1 cellular context compared by ENCODE assay signal in the genomic region with DNA sequence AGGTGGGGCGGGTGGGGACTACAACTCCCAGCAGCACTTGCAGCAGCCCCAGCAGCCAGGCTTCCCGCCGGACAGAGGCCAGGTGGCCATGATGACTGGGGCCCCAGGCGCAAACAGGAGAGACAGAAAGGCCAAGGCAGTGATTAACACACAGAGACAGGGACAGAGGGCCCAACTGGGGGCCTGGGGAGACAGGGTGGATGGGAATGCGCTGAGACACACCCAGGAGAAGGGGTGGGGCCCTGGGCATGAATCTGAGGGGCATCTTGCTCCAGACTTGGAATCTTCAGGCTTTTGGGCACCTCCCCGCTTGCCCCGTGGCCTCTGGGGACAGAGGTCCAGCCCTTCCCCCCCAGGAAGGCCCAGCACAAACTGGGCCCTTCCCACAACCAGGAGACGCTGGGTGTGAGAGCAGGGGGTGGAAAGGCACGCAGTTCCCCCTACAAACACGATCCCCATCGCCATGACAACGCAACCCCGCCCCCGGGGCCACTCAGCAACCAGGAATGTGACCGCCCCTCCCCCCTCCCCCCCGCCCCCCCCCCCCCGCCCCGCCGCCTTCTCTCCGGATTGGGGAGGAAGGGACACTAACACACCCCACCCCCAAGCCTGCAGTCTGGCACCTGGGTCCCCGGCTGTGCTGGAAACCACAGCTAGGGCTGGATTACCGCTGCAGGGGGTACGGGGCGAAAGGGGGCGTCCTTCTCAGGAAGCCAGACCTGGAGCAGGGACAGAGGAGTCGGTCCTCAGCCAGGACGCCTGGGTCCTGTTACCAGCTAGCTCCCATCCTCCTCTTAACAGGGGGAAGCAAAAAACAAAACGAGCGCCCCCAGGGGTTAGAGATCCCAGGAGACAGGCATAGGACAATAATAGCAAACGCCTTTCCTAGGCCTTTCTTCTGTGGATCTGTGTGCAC.
TF ChIP-seq lines count a peak whose summit lies in the region.

No MANE protein-coding gene starts in this region.

TF ChIP-seq in GM23338, 12 proteins besides CTCF, POLR2A, EP300 and RAD21 (continued from another document):
- TF ChIP-seq, protein P1, sequence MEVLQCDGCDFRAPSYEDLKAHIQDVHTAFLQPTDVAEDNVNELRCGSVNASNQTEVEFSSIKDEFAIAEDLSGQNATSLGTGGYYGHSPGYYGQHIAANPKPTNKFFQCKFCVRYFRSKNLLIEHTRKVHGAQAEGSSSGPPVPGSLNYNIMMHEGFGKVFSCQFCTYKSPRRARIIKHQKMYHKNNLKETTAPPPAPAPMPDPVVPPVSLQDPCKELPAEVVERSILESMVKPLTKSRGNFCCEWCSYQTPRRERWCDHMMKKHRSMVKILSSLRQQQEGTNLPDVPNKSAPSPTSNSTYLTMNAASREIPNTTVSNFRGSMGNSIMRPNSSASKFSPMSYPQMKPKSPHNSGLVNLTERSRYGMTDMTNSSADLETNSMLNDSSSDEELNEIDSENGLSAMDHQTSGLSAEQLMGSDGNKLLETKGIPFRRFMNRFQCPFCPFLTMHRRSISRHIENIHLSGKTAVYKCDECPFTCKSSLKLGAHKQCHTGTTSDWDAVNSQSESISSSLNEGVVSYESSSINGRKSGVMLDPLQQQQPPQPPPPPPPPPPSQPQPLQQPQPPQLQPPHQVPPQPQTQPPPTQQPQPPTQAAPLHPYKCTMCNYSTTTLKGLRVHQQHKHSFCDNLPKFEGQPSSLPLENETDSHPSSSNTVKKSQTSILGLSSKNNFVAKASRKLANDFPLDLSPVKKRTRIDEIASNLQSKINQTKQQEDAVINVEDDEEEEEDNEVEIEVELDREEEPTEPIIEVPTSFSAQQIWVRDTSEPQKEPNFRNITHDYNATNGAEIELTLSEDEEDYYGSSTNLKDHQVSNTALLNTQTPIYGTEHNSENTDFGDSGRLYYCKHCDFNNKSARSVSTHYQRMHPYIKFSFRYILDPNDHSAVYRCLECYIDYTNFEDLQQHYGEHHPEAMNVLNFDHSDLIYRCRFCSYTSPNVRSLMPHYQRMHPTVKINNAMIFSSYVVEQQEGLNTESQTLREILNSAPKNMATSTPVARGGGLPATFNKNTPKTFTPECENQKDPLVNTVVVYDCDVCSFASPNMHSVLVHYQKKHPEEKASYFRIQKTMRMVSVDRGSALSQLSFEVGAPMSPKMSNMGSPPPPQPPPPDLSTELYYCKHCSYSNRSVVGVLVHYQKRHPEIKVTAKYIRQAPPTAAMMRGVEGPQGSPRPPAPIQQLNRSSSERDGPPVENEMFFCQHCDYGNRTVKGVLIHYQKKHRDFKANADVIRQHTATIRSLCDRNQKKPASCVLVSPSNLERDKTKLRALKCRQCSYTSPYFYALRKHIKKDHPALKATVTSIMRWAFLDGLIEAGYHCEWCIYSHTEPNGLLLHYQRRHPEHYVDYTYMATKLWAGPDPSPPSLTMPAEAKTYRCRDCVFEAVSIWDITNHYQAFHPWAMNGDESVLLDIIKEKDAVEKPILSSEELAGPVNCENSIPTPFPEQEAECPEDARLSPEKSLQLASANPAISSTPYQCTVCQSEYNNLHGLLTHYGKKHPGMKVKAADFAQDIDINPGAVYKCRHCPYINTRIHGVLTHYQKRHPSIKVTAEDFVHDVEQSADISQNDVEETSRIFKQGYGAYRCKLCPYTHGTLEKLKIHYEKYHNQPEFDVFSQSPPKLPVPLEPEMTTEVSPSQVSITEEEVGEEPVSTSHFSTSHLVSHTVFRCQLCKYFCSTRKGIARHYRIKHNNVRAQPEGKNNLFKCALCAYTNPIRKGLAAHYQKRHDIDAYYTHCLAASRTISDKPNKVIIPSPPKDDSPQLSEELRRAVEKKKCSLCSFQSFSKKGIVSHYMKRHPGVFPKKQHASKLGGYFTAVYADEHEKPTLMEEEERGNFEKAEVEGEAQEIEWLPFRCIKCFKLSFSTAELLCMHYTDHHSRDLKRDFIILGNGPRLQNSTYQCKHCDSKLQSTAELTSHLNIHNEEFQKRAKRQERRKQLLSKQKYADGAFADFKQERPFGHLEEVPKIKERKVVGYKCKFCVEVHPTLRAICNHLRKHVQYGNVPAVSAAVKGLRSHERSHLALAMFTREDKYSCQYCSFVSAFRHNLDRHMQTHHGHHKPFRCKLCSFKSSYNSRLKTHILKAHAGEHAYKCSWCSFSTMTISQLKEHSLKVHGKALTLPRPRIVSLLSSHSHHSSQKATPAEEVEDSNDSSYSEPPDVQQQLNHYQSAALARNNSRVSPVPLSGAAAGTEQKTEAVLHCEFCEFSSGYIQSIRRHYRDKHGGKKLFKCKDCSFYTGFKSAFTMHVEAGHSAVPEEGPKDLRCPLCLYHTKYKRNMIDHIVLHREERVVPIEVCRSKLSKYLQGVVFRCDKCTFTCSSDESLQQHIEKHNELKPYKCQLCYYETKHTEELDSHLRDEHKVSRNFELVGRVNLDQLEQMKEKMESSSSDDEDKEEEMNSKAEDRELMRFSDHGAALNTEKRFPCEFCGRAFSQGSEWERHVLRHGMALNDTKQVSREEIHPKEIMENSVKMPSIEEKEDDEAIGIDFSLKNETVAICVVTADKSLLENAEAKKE (CRISPR knock-in tag; IDR thresholded peaks at IDR 0.05): no peak
